In the genomic region with DNA sequence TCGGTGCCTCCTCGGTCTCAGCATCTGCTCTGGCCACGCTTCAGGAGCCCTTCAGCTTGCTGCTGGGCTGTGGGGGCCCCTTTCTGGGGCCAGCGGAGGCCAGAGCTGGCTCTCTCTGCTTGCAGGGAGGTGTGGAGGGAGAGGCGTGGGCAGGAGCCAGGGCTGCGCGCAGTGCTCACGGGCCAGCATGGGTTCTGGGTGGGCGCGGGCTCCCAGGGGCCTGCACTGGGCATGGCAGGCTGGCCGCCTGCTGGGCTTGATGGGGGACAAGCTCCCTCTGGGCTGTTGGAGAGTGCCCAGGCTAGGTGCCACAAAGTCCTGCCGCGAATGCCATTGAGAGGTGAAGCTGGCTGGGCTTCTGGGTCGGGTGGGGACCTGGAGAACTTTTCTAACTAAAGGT, we compare ENCODE assay signal across 9 cellular contexts.
"Had no signal": no experiment of that assay in that cellular context is flagged by ENCODE, and none has a peak within 500 bp of the region (broad histone marks: within the 10 kb centered on the region; RNA-seq: fewer than 3 reads in every experiment).

No MANE protein-coding gene starts in this region.

- ATAC-seq: HepG2, K562 had no signal

- H3K27ac Mint-ChIP-seq: IgD-negative memory B cell had no signal

- H3K9ac ChIP-seq: KMS-11 had no signal

- H3K4me3 ChIP-seq: K562 had no signal

- FAIRE-seq: HepG2, HTR-8/SVneo, K562 had no signal

- H3K27ac ChIP-seq: HL-60, KMS-11 had no signal

- DNase-seq: IMR-90, KBM-7, KG1 had no signal

- H3K27me3 Mint-ChIP-seq: IgD-negative memory B cell had no signal

- H3K36me3 Mint-ChIP-seq: IgD-negative memory B cell had no signal

- H3K4me3 Mint-ChIP-seq: IgD-negative memory B cell had no signal
